Comparison of ENCODE assay signal across 1 cellular context in the genomic region with DNA sequence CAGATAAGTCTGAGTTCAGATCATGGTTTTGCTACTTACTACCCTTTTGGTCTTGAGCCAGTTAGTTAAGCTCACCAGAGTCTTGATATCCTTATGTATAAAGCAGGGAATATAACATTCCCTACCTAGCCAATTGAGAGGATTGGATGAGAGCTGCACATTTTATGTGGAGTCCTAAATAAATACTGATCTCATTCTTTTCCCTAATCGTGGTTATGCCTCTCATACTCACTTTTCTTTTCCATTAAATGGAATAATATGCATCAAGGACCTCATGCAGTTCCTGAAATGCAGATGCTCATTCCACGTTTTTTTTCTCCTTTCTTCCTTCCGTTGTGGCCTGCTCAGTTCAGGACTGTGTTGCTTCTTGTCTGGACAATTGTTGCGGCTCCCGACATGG.
TF ChIP-seq lines count a peak whose summit lies in the region.

No MANE protein-coding gene starts in this region.

TF ChIP-seq in endothelial cell of umbilical vein, 7 proteins besides CTCF, POLR2A, EP300 and RAD21:
- no peak for TF ChIP-seq FOS (IDR thresholded peaks at IDR 0.05; ENCODE audit: borderline replicate concordance, insufficient read depth, low read length)
- TF ChIP-seq EZH2 (IDR thresholded peaks at IDR 0.05; ENCODE audit: borderline replicate concordance, low read depth, low read length, severe bottlenecking), result no peak
- TF ChIP-seq POLR2AphosphoS5 (IDR thresholded peaks at IDR 0.05; ENCODE audit: insufficient read depth, low read depth, low read length), result no peak
- TF ChIP-seq MYC (IDR thresholded peaks at IDR 0.05; ENCODE audit: low read depth, low read length), result no peak
- no peak for TF ChIP-seq GATA2 (IDR thresholded peaks at IDR 0.05; ENCODE audit: insufficient read depth, insufficient read length, low read depth, low read length)
- TF ChIP-seq, protein P1, sequence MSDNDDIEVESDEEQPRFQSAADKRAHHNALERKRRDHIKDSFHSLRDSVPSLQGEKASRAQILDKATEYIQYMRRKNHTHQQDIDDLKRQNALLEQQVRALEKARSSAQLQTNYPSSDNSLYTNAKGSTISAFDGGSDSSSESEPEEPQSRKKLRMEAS (IDR thresholded peaks at IDR 0.05; ENCODE audit: insufficient read depth, insufficient read length), result no peak
- TF ChIP-seq JUN (IDR thresholded peaks at IDR 0.05; ENCODE audit: borderline replicate concordance, insufficient read depth, insufficient read length, low read depth), result no peak
